In the genomic region with DNA sequence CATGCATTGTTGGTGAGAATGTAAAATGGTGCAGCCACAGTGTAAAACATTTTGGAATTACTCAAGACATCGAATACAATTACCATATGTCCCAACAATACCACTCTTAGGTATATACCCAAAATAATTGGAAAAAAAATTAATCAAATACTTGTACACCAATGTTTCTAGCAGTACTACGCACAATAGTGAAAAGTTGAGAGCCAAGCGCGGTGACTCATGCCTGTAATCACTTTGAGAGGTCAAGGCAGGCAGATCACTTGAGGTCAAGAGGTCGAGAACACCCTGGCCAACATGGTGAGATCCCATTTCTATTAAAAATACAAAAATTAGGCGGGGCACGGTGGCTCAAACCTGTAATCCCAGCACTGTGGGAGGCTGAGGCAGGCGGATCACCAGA, we compare ENCODE assay signal across 2 cellular contexts.
A peak's percentile ranks its signal among the peaks of the same experiment; 100 is the strongest.
TF ChIP-seq lines count a peak whose summit lies in the region.

No MANE protein-coding gene starts in this region.

TF ChIP-seq in A549, 52 proteins besides CTCF, POLR2A, EP300 and RAD21:
- TF ChIP-seq FOSL2 (IDR thresholded peaks at IDR 0.05) (no peak), FOSL2 (CRISPR knock-in tag; IDR thresholded peaks at IDR 0.05) (0 out of 2 replicates have a peak, but pooled peaks have one; percentile 17), HOXB13 (CRISPR knock-in tag; IDR thresholded peaks at IDR 0.05; ENCODE audit: low read depth) (no peak)

TF ChIP-seq in K562, 482 proteins besides CTCF, POLR2A, EP300 and RAD21:
- TF ChIP-seq, protein P1, sequence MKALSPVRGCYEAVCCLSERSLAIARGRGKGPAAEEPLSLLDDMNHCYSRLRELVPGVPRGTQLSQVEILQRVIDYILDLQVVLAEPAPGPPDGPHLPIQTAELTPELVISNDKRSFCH (CRISPR knock-in tag; IDR thresholded peaks at IDR 0.05), result no peak
- TF ChIP-seq, protein P1 (tag; IDR thresholded peaks at IDR 0.05), result no peak
- TF ChIP-seq ZNF699 (CRISPR knock-in tag; IDR thresholded peaks at IDR 0.05; ENCODE audit: insufficient replicate concordance) (no peak), ZNF253 (CRISPR knock-in tag; conservative IDR thresholded peaks at IDR 0.05) (no peak), RBM25 (IDR thresholded peaks at IDR 0.05; ENCODE audit: low read depth, low read length, severe bottlenecking) (peak; percentile 39), KAT2B (IDR thresholded peaks at IDR 0.05; ENCODE audit: low read depth, low read length) (no peak), JUND (IDR thresholded peaks at IDR 0.05; ENCODE audit: borderline replicate concordance, low read depth, low read length) (peak; percentile 48; the same call in 1 of the 2 replicates), JUND (tag; IDR thresholded peaks at IDR 0.05; ENCODE audit: borderline replicate concordance, low read depth, low read length) (no peak; the same call in 2 of the 3 replicates), ZNF165 (CRISPR knock-in tag; IDR thresholded peaks at IDR 0.05; ENCODE audit: borderline replicate concordance) (no peak), ILF3 (IDR thresholded peaks at IDR 0.05; ENCODE audit: borderline replicate concordance) (no peak), CHD4 (IDR thresholded peaks at IDR 0.05; ENCODE audit: insufficient read depth, insufficient replicate concordance, low read depth, low read length, poor library complexity, severe bottlenecking) (no peak), KDM1A (IDR thresholded peaks at IDR 0.05) (peak in 1 of 2 experiments; percentile 18; a peak in 1 of 4 replicates), TRIM24 (IDR thresholded peaks at IDR 0.05) (no peak), ZNF175 (CRISPR knock-in tag; IDR thresholded peaks at IDR 0.05; ENCODE audit: low read depth) (peak; percentile 98), FOSL1 (tag; conservative IDR thresholded peaks at IDR 0.05) (0 out of 2 replicates have a peak, but pooled peaks have one; percentile 22), ZBTB17 (CRISPR knock-in tag; IDR thresholded peaks at IDR 0.05) (no peak), ZNF121 (CRISPR knock-in tag; conservative IDR thresholded peaks at IDR 0.05) (peak; percentile 49)
- TF ChIP-seq, protein P2, sequence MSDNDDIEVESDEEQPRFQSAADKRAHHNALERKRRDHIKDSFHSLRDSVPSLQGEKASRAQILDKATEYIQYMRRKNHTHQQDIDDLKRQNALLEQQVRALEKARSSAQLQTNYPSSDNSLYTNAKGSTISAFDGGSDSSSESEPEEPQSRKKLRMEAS (CRISPR knock-in tag; IDR thresholded peaks at IDR 0.05), result no peak
- TF ChIP-seq, protein P3, sequence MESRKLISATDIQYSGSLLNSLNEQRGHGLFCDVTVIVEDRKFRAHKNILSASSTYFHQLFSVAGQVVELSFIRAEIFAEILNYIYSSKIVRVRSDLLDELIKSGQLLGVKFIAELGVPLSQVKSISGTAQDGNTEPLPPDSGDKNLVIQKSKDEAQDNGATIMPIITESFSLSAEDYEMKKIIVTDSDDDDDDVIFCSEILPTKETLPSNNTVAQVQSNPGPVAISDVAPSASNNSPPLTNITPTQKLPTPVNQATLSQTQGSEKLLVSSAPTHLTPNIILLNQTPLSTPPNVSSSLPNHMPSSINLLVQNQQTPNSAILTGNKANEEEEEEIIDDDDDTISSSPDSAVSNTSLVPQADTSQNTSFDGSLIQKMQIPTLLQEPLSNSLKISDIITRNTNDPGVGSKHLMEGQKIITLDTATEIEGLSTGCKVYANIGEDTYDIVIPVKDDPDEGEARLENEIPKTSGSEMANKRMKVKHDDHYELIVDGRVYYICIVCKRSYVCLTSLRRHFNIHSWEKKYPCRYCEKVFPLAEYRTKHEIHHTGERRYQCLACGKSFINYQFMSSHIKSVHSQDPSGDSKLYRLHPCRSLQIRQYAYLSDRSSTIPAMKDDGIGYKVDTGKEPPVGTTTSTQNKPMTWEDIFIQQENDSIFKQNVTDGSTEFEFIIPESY (CRISPR knock-in tag; IDR thresholded peaks at IDR 0.05), result no peak
- TF ChIP-seq, protein P4, sequence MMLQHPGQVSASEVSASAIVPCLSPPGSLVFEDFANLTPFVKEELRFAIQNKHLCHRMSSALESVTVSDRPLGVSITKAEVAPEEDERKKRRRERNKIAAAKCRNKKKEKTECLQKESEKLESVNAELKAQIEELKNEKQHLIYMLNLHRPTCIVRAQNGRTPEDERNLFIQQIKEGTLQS (IDR thresholded peaks at IDR 0.05), result peak; percentile 55
- TF ChIP-seq, protein P4 (CRISPR knock-in tag; conservative IDR thresholded peaks at IDR 0.05), result no peak
- TF ChIP-seq, protein P5, sequence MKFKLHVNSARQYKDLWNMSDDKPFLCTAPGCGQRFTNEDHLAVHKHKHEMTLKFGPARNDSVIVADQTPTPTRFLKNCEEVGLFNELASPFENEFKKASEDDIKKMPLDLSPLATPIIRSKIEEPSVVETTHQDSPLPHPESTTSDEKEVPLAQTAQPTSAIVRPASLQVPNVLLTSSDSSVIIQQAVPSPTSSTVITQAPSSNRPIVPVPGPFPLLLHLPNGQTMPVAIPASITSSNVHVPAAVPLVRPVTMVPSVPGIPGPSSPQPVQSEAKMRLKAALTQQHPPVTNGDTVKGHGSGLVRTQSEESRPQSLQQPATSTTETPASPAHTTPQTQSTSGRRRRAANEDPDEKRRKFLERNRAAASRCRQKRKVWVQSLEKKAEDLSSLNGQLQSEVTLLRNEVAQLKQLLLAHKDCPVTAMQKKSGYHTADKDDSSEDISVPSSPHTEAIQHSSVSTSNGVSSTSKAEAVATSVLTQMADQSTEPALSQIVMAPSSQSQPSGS (CRISPR knock-in tag; IDR thresholded peaks at IDR 0.05), result no peak
